ENCODE assay signal across 1 cellular context in the genomic region with DNA sequence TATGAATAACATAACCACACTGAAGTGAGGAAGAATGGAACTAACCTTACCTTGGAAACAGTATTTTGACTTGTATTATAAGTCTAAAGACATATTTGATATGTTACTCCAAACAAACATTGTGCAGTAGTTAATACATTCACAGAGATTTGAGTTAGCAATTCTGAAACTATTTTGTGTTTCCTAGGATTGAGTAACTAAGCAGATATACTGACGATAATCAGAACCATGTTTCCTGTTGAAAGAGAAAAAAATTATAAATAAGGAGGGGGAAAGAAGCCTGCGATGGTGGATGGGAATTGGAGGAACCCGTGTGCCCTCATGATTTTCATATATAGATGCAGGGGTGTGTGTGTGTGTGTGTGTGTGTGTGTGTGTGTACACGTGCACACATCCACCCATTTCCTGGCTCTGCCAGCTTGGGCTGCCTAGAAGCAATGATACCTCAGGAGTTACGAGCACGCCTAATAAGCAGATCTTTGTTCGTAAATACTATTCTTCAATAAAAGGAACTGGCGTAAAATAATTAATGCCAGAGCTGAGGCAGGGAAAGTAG.
TF ChIP-seq lines count a peak whose summit lies in the region.

No MANE protein-coding gene starts in this region.

TF ChIP-seq in IMR-90, 13 proteins besides CTCF, POLR2A, EP300 and RAD21:
- TF ChIP-seq SMC3 (IDR thresholded peaks at IDR 0.05; ENCODE audit: low read depth, low read length) (no peak), RFX5 (IDR thresholded peaks at IDR 0.05; ENCODE audit: low read depth, low read length) (no peak), CHD1 (IDR thresholded peaks at IDR 0.05; ENCODE audit: low read depth, low read length) (no peak), FOS (IDR thresholded peaks at IDR 0.05; ENCODE audit: low read depth, low read length) (no peak), BHLHE40 (IDR thresholded peaks at IDR 0.05; ENCODE audit: low read depth, low read length) (no peak), NFE2L2 (IDR thresholded peaks at IDR 0.05; ENCODE audit: low read depth, low read length) (no peak), RCOR1 (IDR thresholded peaks at IDR 0.05; ENCODE audit: insufficient replicate concordance, low read length) (no peak), MXI1 (IDR thresholded peaks at IDR 0.05; ENCODE audit: borderline replicate concordance, low read depth, low read length) (no peak)
- TF ChIP-seq, protein P1, sequence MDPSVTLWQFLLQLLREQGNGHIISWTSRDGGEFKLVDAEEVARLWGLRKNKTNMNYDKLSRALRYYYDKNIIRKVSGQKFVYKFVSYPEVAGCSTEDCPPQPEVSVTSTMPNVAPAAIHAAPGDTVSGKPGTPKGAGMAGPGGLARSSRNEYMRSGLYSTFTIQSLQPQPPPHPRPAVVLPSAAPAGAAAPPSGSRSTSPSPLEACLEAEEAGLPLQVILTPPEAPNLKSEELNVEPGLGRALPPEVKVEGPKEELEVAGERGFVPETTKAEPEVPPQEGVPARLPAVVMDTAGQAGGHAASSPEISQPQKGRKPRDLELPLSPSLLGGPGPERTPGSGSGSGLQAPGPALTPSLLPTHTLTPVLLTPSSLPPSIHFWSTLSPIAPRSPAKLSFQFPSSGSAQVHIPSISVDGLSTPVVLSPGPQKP (IDR thresholded peaks at IDR 0.05; ENCODE audit: borderline replicate concordance, low read depth, low read length): no peak
- TF ChIP-seq, protein P2, sequence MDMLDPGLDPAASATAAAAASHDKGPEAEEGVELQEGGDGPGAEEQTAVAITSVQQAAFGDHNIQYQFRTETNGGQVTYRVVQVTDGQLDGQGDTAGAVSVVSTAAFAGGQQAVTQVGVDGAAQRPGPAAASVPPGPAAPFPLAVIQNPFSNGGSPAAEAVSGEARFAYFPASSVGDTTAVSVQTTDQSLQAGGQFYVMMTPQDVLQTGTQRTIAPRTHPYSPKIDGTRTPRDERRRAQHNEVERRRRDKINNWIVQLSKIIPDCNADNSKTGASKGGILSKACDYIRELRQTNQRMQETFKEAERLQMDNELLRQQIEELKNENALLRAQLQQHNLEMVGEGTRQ (IDR thresholded peaks at IDR 0.05; ENCODE audit: low read depth, low read length): no peak
